Comparison of ENCODE assay signal across 10 cellular contexts in the genomic region with DNA sequence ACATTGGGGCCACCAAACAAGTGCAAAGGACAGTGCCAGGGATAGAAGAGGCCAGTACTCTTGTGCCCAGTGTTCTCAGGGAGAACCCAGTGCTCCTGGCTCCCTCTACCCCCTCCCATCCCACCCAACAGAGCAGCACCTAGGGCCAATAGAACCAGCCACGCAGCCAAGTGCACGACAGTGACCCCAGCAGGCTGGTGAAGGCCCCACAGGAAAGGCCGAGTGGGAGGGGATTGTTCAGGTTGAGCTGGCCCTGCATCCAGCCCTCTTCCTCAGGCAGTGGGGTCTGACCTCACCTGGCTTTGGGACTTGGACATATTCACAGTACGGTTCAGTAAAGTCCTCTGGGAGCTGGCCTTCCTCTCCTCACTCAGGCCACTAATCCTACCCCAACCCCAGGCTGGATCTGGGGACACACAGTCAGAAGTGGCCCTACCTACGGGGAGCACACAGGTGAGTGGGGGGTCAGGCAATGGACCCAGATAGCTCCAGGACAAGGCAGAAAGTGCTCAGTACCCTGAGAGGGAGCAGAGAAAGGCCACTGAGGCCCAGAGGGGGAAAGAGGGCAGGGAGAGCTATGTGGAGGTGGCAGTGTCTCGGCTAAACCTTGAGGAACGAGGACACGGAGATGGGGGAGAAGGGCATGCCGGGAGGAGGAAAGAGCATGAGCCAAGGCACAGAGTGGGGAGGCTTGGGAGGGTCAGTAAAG. TPM values are rescaled to one million over a fixed set of nuclear protein-coding genes. Genes with fewer than 3 reads are reported as not detected.
DNase-seq lines count a peak whose midpoint lies in the region; ATAC-seq and TF ChIP-seq lines count a peak whose summit lies in the region.
"Had no signal": no experiment of that assay in that cellular context is flagged by ENCODE, and none has a peak within 500 bp of the region (broad histone marks: within the 10 kb centered on the region; RNA-seq: fewer than 3 reads in every experiment).

No MANE protein-coding gene starts in this region.

- no peak overlapping the region for H2BK12ac ChIP-seq in mesenchymal stem cell (ENCODE audit: low read length in 2 of 2)

- DNase-seq in Calu3 (no peak), iPS-NIHi7 (ENCODE audit: extremely low spot score) (peak; percentile 85), adrenal gland (no peak), mesenchymal stem cell (no peak), NCI-H510A treated with DMSO at 0.1 percent for 48 hours (lab: John Stamatoyannopoulos, UW) (no peak)
- no peak for DNase-seq in stimulated activated CD4-positive, alpha-beta T cell treated with anti-CD3 and anti-CD28 coated beads, Interleukin-12 subunit alpha, Interleukin-12 subunit beta, amount 100 ng/mL, for 4 hours
- DNase-seq: effector memory CD4-positive, alpha-beta T cell; midbrain had no signal

- H3K36me3 Mint-ChIP-seq in Calu3 (ENCODE audit: insufficient read depth, unreplicated experiment), result peaks cover 3% of the 10 kb centered on the region

- H3K9ac ChIP-seq in SU-DHL-6 (ENCODE audit: low read length) (no peak overlapping the region), mesenchymal stem cell (ENCODE audit: low read length) (no peak overlapping the region)

- peak; percentile 64 for ATAC-seq in GM19328 (IDR thresholded peaks at IDR 0.05; ENCODE audit: unreplicated experiment)

- H3K4me1 ChIP-seq in adrenal gland (replicated peaks in 1 of 2) (no peaks in the 10 kb centered on the region), mesenchymal stem cell (ENCODE audit: control insufficient read depth, insufficient read depth, low read depth, low read length) (no peaks in the 10 kb centered on the region)

- H2BK120ac ChIP-seq in mesenchymal stem cell (ENCODE audit: low read depth, low read length), result no peak overlapping the region

- H3K18ac ChIP-seq in mesenchymal stem cell (ENCODE audit: low read depth in 1 of 2, low read length in 2 of 2), result no peak overlapping the region

- no peaks in the 10 kb centered on the region for H3K9me2 ChIP-seq in SU-DHL-6 (replicated peaks; ENCODE audit: insufficient read depth, low read length)

- no peak overlapping the region for H3K23ac ChIP-seq in mesenchymal stem cell (ENCODE audit: low read length in 2 of 2)

- H3K27ac ChIP-seq in SU-DHL-6 (ENCODE audit: low read depth, low read length) (0 out of 2 replicates have a peak overlapping the region, but pooled peaks have one; percentile 2), adrenal gland (no peak overlapping the region), mesenchymal stem cell (ENCODE audit: low read length, poor library complexity, severe bottlenecking) (no peak overlapping the region)

- H3K4me1 Mint-ChIP-seq in Calu3 (ENCODE audit: low read depth, unreplicated experiment), result no peaks in the 10 kb centered on the region

- no peak overlapping the region for H4K91ac ChIP-seq in mesenchymal stem cell (ENCODE audit: low read length)

- H3K27ac Mint-ChIP-seq in Calu3 (ENCODE audit: unreplicated experiment), result peak overlapping the region; percentile 36

- no peak overlapping the region for H2BK15ac ChIP-seq in mesenchymal stem cell (ENCODE audit: low read depth, poor library complexity, severe bottlenecking)

- H2BK5ac ChIP-seq in mesenchymal stem cell (ENCODE audit: low read depth, low read length, poor library complexity, severe bottlenecking), result no peak overlapping the region

- TF ChIP-seq CTCF in Calu3 (IDR thresholded peaks at IDR 0.05; ENCODE audit: unreplicated experiment) (no peak), SU-DHL-6 (IDR thresholded peaks at IDR 0.05; ENCODE audit: insufficient read depth, low read length, poor library complexity, severe bottlenecking) (peak; percentile 25), adrenal gland (IDR thresholded peaks at IDR 0.05) (no peak)

- 83 to 96% (median 89%) methylated on average over 4 to 9 of the region's 9 CpGs for WGBS in adrenal gland, 4 donors
- 75% methylated on average over 9 of the region's 9 CpGs for WGBS in mesenchymal stem cell

- H3K4ac ChIP-seq in mesenchymal stem cell (ENCODE audit: low read depth in 1 of 2, low read length in 2 of 2), result no peak overlapping the region

- no peaks in the 10 kb centered on the region for H3K9me3 Mint-ChIP-seq in Calu3 (ENCODE audit: low read depth, unreplicated experiment)

- no TSS peak for BruUV-seq in Calu3 (replicated peaks; lab: Mats Ljungman, UMichigan)

- H3K36me3 ChIP-seq in SU-DHL-6 (ENCODE audit: low read length) (no peaks in the 10 kb centered on the region), adrenal gland (replicated peaks in 1 of 2) (peaks cover 0 to 17% of the 10 kb centered on the region in 2 donors), mesenchymal stem cell (ENCODE audit: control insufficient read depth in 1 of 2, insufficient read depth in 2 of 2, low read depth in 1 of 2, low read length in 2 of 2) (peaks cover 43 to 76% of the 10 kb centered on the region in 2 experiments)

- H3K79me2 ChIP-seq in SU-DHL-6 (ENCODE audit: insufficient read depth, low read length), result no peaks in the 10 kb centered on the region

- H3K27me3 ChIP-seq in SU-DHL-6 (ENCODE audit: low read length) (no peaks in the 10 kb centered on the region), adrenal gland (no peaks in the 10 kb centered on the region), mesenchymal stem cell (ENCODE audit: control insufficient read depth in 1 of 2, insufficient read depth in 1 of 2, low read length in 2 of 2) (no peaks in the 10 kb centered on the region)

- CTCF ChIA-PET in Calu3 (lab: Charles Lee), result no interaction called here

- H2AFZ ChIP-seq in SU-DHL-6 (ENCODE audit: low read depth, low read length, severe bottlenecking) (no peak overlapping the region), mesenchymal stem cell (ENCODE audit: low read depth, low read length) (no peak overlapping the region)

- no peaks in the 10 kb centered on the region for H3K79me1 ChIP-seq in mesenchymal stem cell (replicated peaks; ENCODE audit: low read length, poor library complexity, severe bottlenecking)

- H3K9me3 ChIP-seq in SU-DHL-6 (ENCODE audit: insufficient read depth, low read length), result no peaks in the 10 kb centered on the region
- H3K9me3 ChIP-seq in adrenal gland (replicated peaks in 1 of 3), result no peaks in the 10 kb centered on the region
- H3K9me3 ChIP-seq in mesenchymal stem cell (ENCODE audit: control insufficient read depth, low read length), result no peaks in the 10 kb centered on the region

- TF ChIP-seq POLR2A in adrenal gland (IDR thresholded peaks at IDR 0.05), result no peak

- H4K8ac ChIP-seq in mesenchymal stem cell (ENCODE audit: low read length), result no peak overlapping the region

- H3K27me3 Mint-ChIP-seq in Calu3 (ENCODE audit: unreplicated experiment), result no peaks in the 10 kb centered on the region

- H4K20me1 ChIP-seq in SU-DHL-6 (ENCODE audit: low read depth, low read length), result no peaks in the 10 kb centered on the region

- intact Hi-C loops in Calu3 (cut with micrococcal nuclease; ENCODE audit: unreplicated experiment), result no loop called here
- intact Hi-C loops in adrenal gland (cut with DNase I), result no loop called here

- H3F3A ChIP-seq in SU-DHL-6 (ENCODE audit: insufficient read depth), result peaks cover 18% of the 10 kb centered on the region

- H3K4me3 ChIP-seq in SU-DHL-6 (ENCODE audit: insufficient read depth, low read length, poor library complexity, severe bottlenecking) (no peak overlapping the region), adrenal gland (no peak overlapping the region), mesenchymal stem cell (ENCODE audit: insufficient read depth in 1 of 2, low read depth in 1 of 2, low read length in 2 of 2) (peak overlapping the region in 1 of 2 experiments; percentile 9)

- no peak overlapping the region for H3K14ac ChIP-seq in mesenchymal stem cell (ENCODE audit: low read length in 2 of 2)

- H3K4me2 ChIP-seq in SU-DHL-6 (ENCODE audit: low read depth, low read length, poor library complexity, severe bottlenecking) (no peak overlapping the region), mesenchymal stem cell (ENCODE audit: low read length, poor library complexity, severe bottlenecking) (no peak overlapping the region)

- no peak overlapping the region for H3K4me3 Mint-ChIP-seq in Calu3 (ENCODE audit: low read depth, unreplicated experiment)

- no peak overlapping the region for H2AK5ac ChIP-seq in mesenchymal stem cell (ENCODE audit: low read length, severe bottlenecking)

RNA-seq across cellular contexts. Expression of gene POLR1E, which starts 25.4 kb away (rescaled TPM):
- total RNA-seq in Calu3 (2022) (11.9 and 12.5 TPM in 2 replicates), adrenal gland (100 to 1,000 TPM in 1 of 8 donors, 10 to 100 TPM in 7; 17.1 to 113 (median 20.9) TPM)
- 10 to 100 TPM; 12.6 to 47.4 (median 13.0) TPM for polyA plus RNA-seq in adrenal gland
- 11.0 TPM for polyA plus RNA-seq in mesenchymal stem cell (2013, experiment 1 of 2)
- polyA plus RNA-seq in mesenchymal stem cell (2013, experiment 2 of 2), result 10.2 TPM

RNA-seq across cellular contexts. Expression of gene ZBTB5, which starts 45.9 kb away (rescaled TPM):
- total RNA-seq in Calu3 (2022) (4.7 and 5.3 TPM in 2 replicates), adrenal gland (10 to 100 TPM in 6 of 8 donors, 1 to 10 TPM in 2; 6.2 to 13.3 (median 10.6) TPM)
- 10 to 100 TPM in 1 of 3 donors, 1 to 10 TPM in 2; 2.3 to 11.9 (median 2.7) TPM for polyA plus RNA-seq in adrenal gland
- polyA plus RNA-seq in mesenchymal stem cell (2013, experiment 1 of 2), result 6.0 TPM
- 5.9 TPM for polyA plus RNA-seq in mesenchymal stem cell (2013, experiment 2 of 2)
